Comparison of ENCODE assay signal across 15 cellular contexts in the genomic region with DNA sequence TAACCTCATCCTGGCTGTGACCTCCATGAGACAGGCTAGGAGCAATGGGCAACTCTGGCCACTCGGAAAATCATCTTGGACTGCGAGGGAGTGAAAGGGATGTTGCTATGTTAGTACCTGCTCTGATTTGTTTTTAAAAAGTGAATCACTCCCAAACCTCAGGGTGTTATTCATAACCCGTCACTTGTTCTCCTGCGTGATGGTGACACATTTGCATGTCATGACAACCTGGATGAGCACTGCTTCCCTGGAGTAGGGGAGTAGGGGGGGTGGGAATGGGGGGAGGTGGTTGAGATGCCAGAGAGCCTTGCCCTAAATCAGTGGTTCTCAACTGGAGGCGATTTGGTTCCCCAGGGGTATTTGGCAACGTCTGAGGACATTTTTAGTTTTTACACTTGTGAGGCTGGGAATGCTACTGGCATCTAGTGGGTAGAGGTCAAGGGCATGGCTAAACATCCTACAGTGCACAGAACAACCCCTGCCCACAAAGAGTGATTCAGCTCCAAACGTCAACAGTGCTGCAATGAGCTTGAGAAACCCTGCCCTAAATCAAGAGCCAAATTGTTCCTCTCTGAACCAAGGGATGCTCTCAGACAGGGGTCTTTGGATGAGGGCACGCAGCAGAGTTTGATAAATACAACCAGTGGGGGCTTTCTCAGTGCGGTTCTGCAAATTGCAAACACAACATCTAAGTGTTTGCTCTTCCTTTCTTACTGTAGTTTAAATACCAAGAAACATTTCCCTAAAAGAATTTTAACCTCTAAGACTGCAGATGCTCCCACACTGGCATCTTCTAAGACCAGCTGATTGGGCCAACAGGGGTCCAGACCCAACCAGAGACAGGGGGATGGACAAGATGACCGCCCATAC.
DNase-seq lines count a peak whose midpoint lies in the region; ATAC-seq, FAIRE-seq and TF ChIP-seq lines count a peak whose summit lies in the region.
"Had no signal": no experiment of that assay in that cellular context is flagged by ENCODE, and none has a peak within 500 bp of the region (broad histone marks: within the 10 kb centered on the region; RNA-seq: fewer than 3 reads in every experiment).

No MANE protein-coding gene starts in this region.

- TF ChIP-seq CTCF in HFFc6 (IDR thresholded peaks at IDR 0.05), result no peak
- TF ChIP-seq CTCF in fibroblast of the aortic adventitia (IDR thresholded peaks at IDR 0.05; ENCODE audit: insufficient read depth, low read length), result no peak

- H3K4me3 ChIP-seq in fibroblast of the aortic adventitia (ENCODE audit: low read depth, low read length), result no peak overlapping the region
- H3K4me3 ChIP-seq: adrenal gland, lower lobe of right lung, SK-N-MC, thoracic aorta had no signal

- peak overlapping the region; percentile 74 for H3K27ac Mint-ChIP-seq in HFFc6

- ATAC-seq in GM21423 (IDR thresholded peaks at IDR 0.05; ENCODE audit: unreplicated experiment), result no peak
- ATAC-seq: lower lobe of right lung had no signal

- peaks cover 10% of the 10 kb centered on the region for H3K36me3 Mint-ChIP-seq in HFFc6 (ENCODE audit: low read depth)

- peaks cover 6% of the 10 kb centered on the region for H3K9me3 Mint-ChIP-seq in HFFc6

- H3K4me1 Mint-ChIP-seq in HFFc6 (ENCODE audit: low read depth), result peaks cover 66% of the 10 kb centered on the region

- H3K27me3 Mint-ChIP-seq in HFFc6 (ENCODE audit: insufficient read depth), result no peaks in the 10 kb centered on the region

- peak overlapping the region; percentile 23; the same call in 1 of the 2 replicates for H3K4me3 Mint-ChIP-seq in HFFc6

- FAIRE-seq in urothelium cell line (lab: Jason Lieb, UNC), result no peak

- DNase-seq in HFFc6 (peak; percentile 81), SW480 (ENCODE audit: low spot score) (peak; percentile 66), fibroblast of the aortic adventitia (ENCODE audit: low read depth) (peak; percentile 53), urothelium cell line (ENCODE audit: low spot score) (peak; percentile 86), NAMALWA (ENCODE audit: low spot score) (no peak), NCI-H526 treated with DMSO at 0.1 percent for 48 hours (lab: John Stamatoyannopoulos, UW) (no peak)
- DNase-seq: activated CD4-positive, CD25-positive, alpha-beta regulatory T cell; activated T-cell treated with anti-CD3 and anti-CD28 coated beads for 4 hours; adrenal gland; Calu3; lower lobe of right lung; NCI-H1694 treated with DMSO at 0.1 percent for 48 hours had no signal

Comparison
In these comparisons a context has a peak if more than half of its experiments do, and no peak if none do; other contexts are left out.
1. DNase-seq: peak in HFFc6 (single experiment), SW480 (single experiment), fibroblast of the aortic adventitia (single experiment) and urothelium cell line (single experiment); none in NAMALWA (single experiment) and NCI-H526 treated with DMSO at 0.1 percent for 48 hours (single experiment).